In the genomic region with DNA sequence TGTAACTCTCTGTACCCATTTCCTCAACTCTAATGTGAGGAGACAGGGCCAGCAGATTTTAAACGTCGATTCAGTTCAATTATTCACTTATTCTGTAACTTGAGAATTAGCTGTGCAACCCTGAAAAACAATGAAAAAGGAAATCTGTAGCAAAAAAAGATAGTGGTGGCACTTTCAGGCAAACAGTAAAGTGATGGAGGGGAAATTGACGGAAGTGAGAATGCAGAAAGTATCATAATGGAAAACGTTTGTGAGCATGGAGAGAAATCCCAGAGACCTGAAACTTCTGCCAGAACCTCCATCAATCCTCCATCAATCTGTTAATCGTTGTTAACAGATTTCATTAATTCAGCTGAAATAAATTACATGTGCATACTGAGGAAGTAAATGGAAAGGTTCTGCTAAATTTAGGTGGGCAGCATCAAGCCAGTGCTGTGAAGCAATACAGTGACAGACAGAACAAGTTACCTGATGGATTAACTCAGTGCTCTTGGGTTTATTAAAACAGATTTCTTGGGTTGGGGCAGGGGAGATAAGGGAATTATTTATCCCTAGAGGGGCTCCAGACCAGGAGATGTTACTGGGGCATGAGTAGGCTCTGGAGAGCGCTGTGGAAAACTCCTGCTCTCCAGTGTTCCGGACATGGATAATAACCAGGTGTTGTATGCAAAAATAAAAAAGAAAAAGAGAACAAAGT, we compare ENCODE assay signal across 32 cellular contexts. TPM values are rescaled to one million over a fixed set of nuclear protein-coding genes. Genes with fewer than 3 reads are reported as not detected.
"Had no signal": no experiment of that assay in that cellular context is flagged by ENCODE, and none has a peak within 500 bp of the region (broad histone marks: within the 10 kb centered on the region; RNA-seq: fewer than 3 reads in every experiment).

No MANE protein-coding gene starts in this region.

- DNase-seq: activated CD4-positive, alpha-beta T cell treated with anti-CD3 and anti-CD28 coated beads for 36 hours; activated CD4-positive, alpha-beta T cell treated with anti-CD3 and anti-CD28 coated beads, Interleukin-2, amount 10 ng/mL, durations not matched to agents 7 days and 5 days; activated CD4-positive, alpha-beta T cell treated with anti-CD3 and anti-CD28 coated beads, Interleukin-2, amount 50 U/mL, for 48 hours; activated CD8-positive, alpha-beta T cell treated with anti-CD3 and anti-CD28 coated beads, Interleukin-2, amount 10 ng/mL, durations not matched to agents 7 days and 5 days; activated gamma-delta T cell; activated naive CD4-positive, alpha-beta T cell treated with anti-CD3 and anti-CD28 coated beads for 36 hours; activated T-cell treated with anti-CD3 and anti-CD28 coated beads, Interleukin-2, amount 50 U/mL, for 24 hours; adrenal gland; anterior cingulate cortex; caudate nucleus; cerebellar nuclear complex; Karpas-422; NCI-H1105; NCI-H1417 treated with DMSO at 0.1 percent for 48 hours; NCI-H1694; NCI-H1930; NCI-H2081 treated with DMSO at 0.1 percent for 48 hours; NCI-H345; NCI-H524 treated with DMSO at 0.1 percent for 48 hours; PC-9; SIG-M5 had no signal

- H3K9me3 ChIP-seq: adrenal gland had no signal

- H3K27ac ChIP-seq: adrenal gland, PC-9, RWPE1 had no signal

- ATAC-seq: activated CD4-positive, alpha-beta T cell treated with anti-CD3 and anti-CD28 coated beads for 36 hours; activated CD4-positive, CD25-positive, alpha-beta regulatory T cell treated with anti-CD3 and anti-CD28 coated beads, Interleukin-2, amount 50 U/mL, for 24 hours; activated CD8-positive, alpha-beta T cell treated with anti-CD3 and anti-CD28 coated beads, Interleukin-2, amount 10 ng/mL, durations not matched to agents 7 days and 5 days; activated naive CD4-positive, alpha-beta T cell treated with anti-CD3 and anti-CD28 coated beads, Interleukin-2, amount 50 U/mL, for 72 hours; Right ventricle myocardium inferior had no signal

- FAIRE-seq: bronchial epithelial cell, RCC 7860, TTC549 had no signal

- H3K27me3 ChIP-seq: adrenal gland had no signal

- H3K4me2 ChIP-seq: PC-9 had no signal

- H2AFZ ChIP-seq: PC-9 had no signal

- H3K36me3 ChIP-seq: adrenal gland had no signal

- H3K4me1 ChIP-seq: adrenal gland had no signal

- H3K4me3 ChIP-seq: adrenal gland, PC-9 had no signal

RNA-seq across cellular contexts. Expression of a gene that starts 37.2 kb away (rescaled TPM):
- total RNA-seq: activated CD4-positive, alpha-beta T cell treated with anti-CD3 and anti-CD28 coated beads for 36 hours; activated CD4-positive, alpha-beta T cell treated with anti-CD3 and anti-CD28 coated beads, Interleukin-2, amount 10 ng/mL, durations not matched to agents 7 days and 5 days; activated CD8-positive, alpha-beta T cell treated with anti-CD3 and anti-CD28 coated beads, Interleukin-2, amount 10 ng/mL, durations not matched to agents 7 days and 5 days; activated naive CD4-positive, alpha-beta T cell treated with anti-CD3 and anti-CD28 coated beads for 36 hours; activated naive CD4-positive, alpha-beta T cell treated with anti-CD3 and anti-CD28 coated beads, Interleukin-2, amount 50 U/mL, for 72 hours; activated T-helper 2 cell treated with anti-CD3 and anti-CD28 coated beads, Interferon-gamma antibody, Interleukin-2, Interleukin-4, amounts not matched to agents 10 μg/mL and 5 μg/mL and 100 μg/mL, durations not matched to agents 14 hours and 24 hours and 36 hours; bronchial epithelial cell; MCF 10A; NCI-H460; PC-9; Right ventricle myocardium inferior; SK-MEL-5 had no signal
- polyA plus RNA-seq: adrenal gland had no signal
